Comparison of ENCODE assay signal across 9 cellular contexts in genomic region chr10:75396861-75397570, GRCh38. TPM values are rescaled to one million over a fixed set of nuclear protein-coding genes. Genes with fewer than 3 reads are reported as not detected.
DNase-seq lines count a peak whose midpoint lies in the region; ATAC-seq and TF ChIP-seq lines count a peak whose summit lies in the region.
"Had no signal": no experiment of that assay in that cellular context is flagged by ENCODE, and none has a peak within 500 bp of the region (broad histone marks: within the 10 kb centered on the region; RNA-seq: fewer than 3 reads in every experiment).

No MANE protein-coding gene starts in this region.

- no peak overlapping the region for H3K27ac Mint-ChIP-seq in activated T-cell treated with anti-CD3 and anti-CD28 coated beads, Interleukin-2, amount 50 U/mL, for 24 hours
- peak overlapping the region; percentile 95 for H3K27ac Mint-ChIP-seq in mesothelial cell of epicardium

- H3K4me1 ChIP-seq in esophagus muscularis mucosa (peaks cover 13 to 40% (median 31%) of the 10 kb centered on the region in 4 donors), urinary bladder (ENCODE audit: insufficient read depth) (no peaks in the 10 kb centered on the region)

- H3K4me1 Mint-ChIP-seq in activated T-cell treated with anti-CD3 and anti-CD28 coated beads, Interleukin-2, amount 50 U/mL, for 24 hours (ENCODE audit: low read depth) = peaks cover 18% of the 10 kb centered on the region
- H3K4me1 Mint-ChIP-seq in activated T-cell treated with anti-CD3 and anti-CD28 coated beads, Interleukin-2, amount 50 U/mL, for 4 hours (ENCODE audit: low read depth) = peaks cover 16% of the 10 kb centered on the region
- peaks cover 23% of the 10 kb centered on the region for H3K4me1 Mint-ChIP-seq in mesothelial cell of epicardium

- no peak for TF ChIP-seq EP300 in esophagus muscularis mucosa (IDR thresholded peaks at IDR 0.05)

- peak overlapping the region; percentile 99 to 100 (median 100) for H3K27ac ChIP-seq in esophagus muscularis mucosa (replicated peaks in 1 of 4)
- H3K27ac ChIP-seq in urinary bladder (ENCODE audit: low read depth) = peak overlapping the region; percentile 70
- H3K27ac ChIP-seq: A549 had no signal

- no peaks in the 10 kb centered on the region for H3K9me3 Mint-ChIP-seq in activated T-cell treated with anti-CD3 and anti-CD28 coated beads, Interleukin-2, amount 50 U/mL, for 24 hours
- H3K9me3 Mint-ChIP-seq in activated T-cell treated with anti-CD3 and anti-CD28 coated beads, Interleukin-2, amount 50 U/mL, for 4 hours = no peaks in the 10 kb centered on the region
- no peaks in the 10 kb centered on the region for H3K9me3 Mint-ChIP-seq in mesothelial cell of epicardium

- intact Hi-C loops in esophagus muscularis mucosa (cut with DNase I) = loop anchor here (5.0 kb wide), 1 partner anchor 265 kb away; no protein-coding TSS in a partner anchor
- intact Hi-C loops in lower leg skin (cut with DNase I; ENCODE audit: low total_unique reads) = no loop called here

- H3K9me3 ChIP-seq in esophagus muscularis mucosa = no peaks in the 10 kb centered on the region
- H3K9me3 ChIP-seq: A549 had no signal

- peak; percentile 31 for DNase-seq in activated T-cell treated with anti-CD3 and anti-CD28 coated beads, Interleukin-2, amount 50 U/mL, for 24 hours
- DNase-seq in activated T-cell treated with anti-CD3 and anti-CD28 coated beads, Interleukin-2, amount 50 U/mL, for 4 hours = no peak
- no peak for DNase-seq in esophagus muscularis mucosa (ENCODE audit: extremely low spot score)
- DNase-seq in mesothelial cell of epicardium (ENCODE audit: low spot score in 2 of 2, unreplicated experiment in 2 of 2) = peak in 1 of 2 experiments; percentile 60
- DNase-seq in lower leg skin (ENCODE audit: low spot score in 2 of 2) = no peak
- DNase-seq in NK-92 treated with Interleukin-12 subunit alpha and Interleukin-12 subunit beta, amount 100 ng/mL, for 24 hours (lab: John Stamatoyannopoulos, UW) = no peak

- H3K4me3 ChIP-seq in esophagus muscularis mucosa (peak overlapping the region; percentile 86 to 100 (median 96)), urinary bladder (ENCODE audit: low read depth, low read length) (peak overlapping the region; percentile 40), lower leg skin (ENCODE audit: low read depth, poor library complexity, severe bottlenecking) (no peak overlapping the region)
- H3K4me3 ChIP-seq: A549 had no signal

- TF ChIP-seq POLR2A in esophagus muscularis mucosa (IDR thresholded peaks at IDR 0.05; ENCODE audit: low read depth) (no peak), lower leg skin (IDR thresholded peaks at IDR 0.05) (no peak)

- H3K27me3 Mint-ChIP-seq in activated T-cell treated with anti-CD3 and anti-CD28 coated beads, Interleukin-2, amount 50 U/mL, for 24 hours = peaks cover 73% of the 10 kb centered on the region
- peaks cover 60% of the 10 kb centered on the region for H3K27me3 Mint-ChIP-seq in activated T-cell treated with anti-CD3 and anti-CD28 coated beads, Interleukin-2, amount 50 U/mL, for 4 hours (ENCODE audit: low read depth)
- peaks cover 29% of the 10 kb centered on the region for H3K27me3 Mint-ChIP-seq in mesothelial cell of epicardium (ENCODE audit: low read depth)

- no peak for ATAC-seq in activated T-cell treated with anti-CD3 and anti-CD28 coated beads, Interleukin-2, amount 50 U/mL, for 4 hours
- no peak for ATAC-seq in GM19351 (IDR thresholded peaks at IDR 0.05; ENCODE audit: unreplicated experiment)
- ATAC-seq: A549 had no signal

- WGBS in esophagus muscularis mucosa = 27% methylated on average over 30 of the region's 57 CpGs
- 27% methylated on average over 57 of the region's 57 CpGs for WGBS in urinary bladder
- WGBS in lower leg skin, 2 donors = 34 to 52% methylated on average over 49 to 52 of the region's 57 CpGs

- H3K36me3 ChIP-seq in esophagus muscularis mucosa (peaks cover 12 to 18% (median 15%) of the 10 kb centered on the region in 4 donors), urinary bladder (ENCODE audit: insufficient read depth) (peaks cover 8% of the 10 kb centered on the region)

- H3K4me3 Mint-ChIP-seq in activated T-cell treated with anti-CD3 and anti-CD28 coated beads, Interleukin-2, amount 50 U/mL, for 24 hours = no peak overlapping the region
- H3K4me3 Mint-ChIP-seq in activated T-cell treated with anti-CD3 and anti-CD28 coated beads, Interleukin-2, amount 50 U/mL, for 4 hours = no peak overlapping the region
- H3K4me3 Mint-ChIP-seq in mesothelial cell of epicardium = peak overlapping the region; percentile 80

- H3K36me3 Mint-ChIP-seq in activated T-cell treated with anti-CD3 and anti-CD28 coated beads, Interleukin-2, amount 50 U/mL, for 24 hours (ENCODE audit: low read depth) = no peaks in the 10 kb centered on the region
- H3K36me3 Mint-ChIP-seq in activated T-cell treated with anti-CD3 and anti-CD28 coated beads, Interleukin-2, amount 50 U/mL, for 4 hours (ENCODE audit: insufficient read depth) = no peaks in the 10 kb centered on the region
- H3K36me3 Mint-ChIP-seq in mesothelial cell of epicardium = peaks cover 22% of the 10 kb centered on the region

- no peak for TF ChIP-seq CTCF in esophagus muscularis mucosa (IDR thresholded peaks at IDR 0.05)
- no peak for TF ChIP-seq CTCF in mesothelial cell of epicardium (IDR thresholded peaks at IDR 0.05; ENCODE audit: unreplicated experiment)
- no peak for TF ChIP-seq CTCF in lower leg skin (IDR thresholded peaks at IDR 0.05)

- H3K27me3 ChIP-seq in esophagus muscularis mucosa = no peaks in the 10 kb centered on the region

RNA-seq across cellular contexts. Expression of gene ZNF503, which starts 4.5 kb away (rescaled TPM):
- total RNA-seq in activated T-cell treated with anti-CD3 and anti-CD28 coated beads, Interleukin-2, amount 50 U/mL, for 4 hours = under 1 TPM; 0.16 to 0.30 (median 0.27) TPM
- total RNA-seq in esophagus muscularis mucosa (100 to 1,000 TPM in 1 of 4 donors, 10 to 100 TPM in 3; 21.2 to 101 (median 65.1) TPM), mesothelial cell of epicardium (58.0 to 59.9 TPM (median 58.3 TPM) in 3 replicates), urinary bladder (12.1 TPM), lower leg skin (1 to 10 TPM; 4.8 to 8.6 (median 7.4) TPM)
- polyA plus RNA-seq in urinary bladder = 31.1 TPM

RNA-seq across cellular contexts. Expression of gene LRMDA, which starts 34.4 kb away (rescaled TPM):
- total RNA-seq in activated T-cell treated with anti-CD3 and anti-CD28 coated beads, Interleukin-2, amount 50 U/mL, for 4 hours = not detected
- total RNA-seq in esophagus muscularis mucosa = 10 to 100 TPM; 14.3 to 34.9 (median 26.5) TPM
- 2.0 to 3.3 TPM (median 2.7 TPM) in 3 replicates for total RNA-seq in mesothelial cell of epicardium
- 17.7 TPM for total RNA-seq in urinary bladder
- polyA plus RNA-seq in urinary bladder = 7.9 TPM
- total RNA-seq in lower leg skin = 1 to 10 TPM in 3 of 4 donors, under 1 TPM in 1; 0.76 to 6.4 (median 1.3) TPM

Comparison
In these comparisons a context has a peak if more than half of its experiments do, and no peak if none do; other contexts are left out.
1. RNA of gene ZNF503, which starts 4.5 kb away (total RNA-seq): 21.2 to 101 TPM in esophagus muscularis mucosa, 58.0 to 59.9 TPM in mesothelial cell of epicardium, 12.1 TPM in urinary bladder (single experiment) and 4.8 to 8.6 TPM in lower leg skin; 0.16 to 0.30 TPM in activated T-cell treated with anti-CD3 and anti-CD28 coated beads, Interleukin-2, amount 50 U/mL, for 4 hours; every median in the first group is over 4 times any median in the second.